1 cellular context compared by ENCODE assay signal in genomic region chr4:39975488-39976089, GRCh38.
A peak's percentile ranks its signal among the peaks of the same experiment; 100 is the strongest.
TF ChIP-seq lines count a peak whose summit lies in the region.

No MANE protein-coding gene starts in this region.

TF ChIP-seq in IMR-90, 13 proteins besides CTCF, POLR2A, EP300 and RAD21 (continued from another document):
- TF ChIP-seq BHLHE40 (IDR thresholded peaks at IDR 0.05; ENCODE audit: low read depth, low read length) (no peak), RFX5 (IDR thresholded peaks at IDR 0.05; ENCODE audit: low read depth, low read length) (no peak), RCOR1 (IDR thresholded peaks at IDR 0.05; ENCODE audit: insufficient replicate concordance, low read length) (no peak), CEBPB (IDR thresholded peaks at IDR 0.05; ENCODE audit: low read depth, low read length) (peak; percentile 86)
